Comparison of ENCODE assay signal across 2 cellular contexts in the genomic region with DNA sequence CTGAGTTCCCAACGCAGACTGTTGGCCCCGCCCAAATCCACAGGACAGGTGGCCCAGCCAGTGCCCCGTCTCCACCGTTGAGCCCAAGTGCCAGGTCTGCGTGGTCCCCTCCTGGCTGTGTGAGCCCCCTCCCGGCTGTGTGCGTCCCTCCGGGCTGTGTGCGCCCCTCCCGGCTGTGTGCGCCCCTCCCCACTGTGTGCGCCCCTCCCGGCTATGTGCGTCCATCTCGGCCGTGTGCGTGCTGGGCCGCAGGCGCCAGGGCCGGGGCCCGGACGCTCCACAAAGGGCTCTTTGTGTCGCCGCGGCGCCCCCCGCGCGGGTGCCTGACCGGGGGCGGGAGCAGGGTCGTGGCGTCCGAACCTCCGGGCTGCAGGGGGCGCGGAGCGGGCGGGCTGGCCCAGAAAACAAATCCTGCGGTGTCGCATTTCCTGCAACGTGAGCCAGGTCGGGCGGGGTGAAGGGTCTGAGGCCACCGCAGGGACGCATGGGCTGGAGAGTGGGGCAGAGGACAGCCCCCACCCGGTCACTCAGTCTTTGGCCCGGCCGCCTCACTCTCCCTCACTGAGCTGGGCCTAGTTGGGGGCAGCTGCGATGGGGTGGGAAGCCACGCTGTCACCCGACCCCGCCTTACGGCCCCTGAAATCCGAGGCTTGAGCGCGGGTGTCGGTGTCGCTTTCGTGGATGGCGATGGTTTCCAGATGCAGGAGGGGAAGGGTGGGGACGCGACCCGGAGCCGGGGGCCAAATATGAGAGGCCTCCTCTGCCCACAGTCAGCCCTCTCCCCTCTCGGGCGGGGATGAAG.
TF ChIP-seq lines count a peak whose summit lies in the region.

No MANE protein-coding gene starts in this region.

TF ChIP-seq in HepG2, 621 proteins besides CTCF, POLR2A, EP300 and RAD21 (continues in another document):
- TF ChIP-seq DNMT3B (CRISPR knock-in tag; conservative IDR thresholded peaks at IDR 0.05): no peak
- TF ChIP-seq MXD4 (CRISPR knock-in tag; IDR thresholded peaks at IDR 0.05): no peak; the same call in 1 of the 2 replicates
- TF ChIP-seq ZNF605 (CRISPR knock-in tag; IDR thresholded peaks at IDR 0.05): peak; percentile 14; the same call in 1 of the 2 replicates
- TF ChIP-seq, protein P1, sequence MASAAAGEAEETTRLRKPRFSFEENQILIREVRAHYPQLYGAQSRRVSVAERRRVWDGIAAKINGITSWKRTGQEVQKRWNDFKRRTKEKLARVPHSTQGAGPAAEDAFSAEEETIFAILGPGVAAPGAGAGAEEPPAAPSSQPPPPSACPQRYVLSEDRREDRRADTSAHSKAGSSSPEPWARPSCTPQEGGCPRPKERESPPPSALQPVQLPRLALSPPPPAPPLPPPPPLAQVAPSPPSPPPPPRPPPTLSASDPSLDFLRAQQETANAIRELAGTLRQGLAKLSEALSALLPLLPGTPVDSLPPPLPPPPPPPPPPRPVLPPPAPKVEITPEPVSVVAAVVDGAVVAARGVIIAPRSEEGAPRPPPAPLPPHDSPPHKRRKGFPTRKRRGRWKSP (CRISPR knock-in tag; IDR thresholded peaks at IDR 0.05): peak; percentile 76; the same call in 1 of the 2 replicates
- no peak for TF ChIP-seq ZFYVE20 (CRISPR knock-in tag; IDR thresholded peaks at IDR 0.05; ENCODE audit: borderline replicate concordance, low read depth)
- peak; percentile 74; the same call in 1 of the 2 replicates for TF ChIP-seq IRX3 (CRISPR knock-in tag; IDR thresholded peaks at IDR 0.05; ENCODE audit: borderline replicate concordance, low read depth)
- TF ChIP-seq, protein P2, sequence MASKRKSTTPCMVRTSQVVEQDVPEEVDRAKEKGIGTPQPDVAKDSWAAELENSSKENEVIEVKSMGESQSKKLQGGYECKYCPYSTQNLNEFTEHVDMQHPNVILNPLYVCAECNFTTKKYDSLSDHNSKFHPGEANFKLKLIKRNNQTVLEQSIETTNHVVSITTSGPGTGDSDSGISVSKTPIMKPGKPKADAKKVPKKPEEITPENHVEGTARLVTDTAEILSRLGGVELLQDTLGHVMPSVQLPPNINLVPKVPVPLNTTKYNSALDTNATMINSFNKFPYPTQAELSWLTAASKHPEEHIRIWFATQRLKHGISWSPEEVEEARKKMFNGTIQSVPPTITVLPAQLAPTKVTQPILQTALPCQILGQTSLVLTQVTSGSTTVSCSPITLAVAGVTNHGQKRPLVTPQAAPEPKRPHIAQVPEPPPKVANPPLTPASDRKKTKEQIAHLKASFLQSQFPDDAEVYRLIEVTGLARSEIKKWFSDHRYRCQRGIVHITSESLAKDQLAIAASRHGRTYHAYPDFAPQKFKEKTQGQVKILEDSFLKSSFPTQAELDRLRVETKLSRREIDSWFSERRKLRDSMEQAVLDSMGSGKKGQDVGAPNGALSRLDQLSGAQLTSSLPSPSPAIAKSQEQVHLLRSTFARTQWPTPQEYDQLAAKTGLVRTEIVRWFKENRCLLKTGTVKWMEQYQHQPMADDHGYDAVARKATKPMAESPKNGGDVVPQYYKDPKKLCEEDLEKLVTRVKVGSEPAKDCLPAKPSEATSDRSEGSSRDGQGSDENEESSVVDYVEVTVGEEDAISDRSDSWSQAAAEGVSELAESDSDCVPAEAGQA (IDR thresholded peaks at IDR 0.05; ENCODE audit: low read depth): no peak
- TF ChIP-seq, protein P2 (CRISPR knock-in tag; IDR thresholded peaks at IDR 0.05; ENCODE audit: borderline replicate concordance): peak; percentile 57; the same call in 1 of the 2 replicates
- TF ChIP-seq ZNF83 (CRISPR knock-in tag; IDR thresholded peaks at IDR 0.05; ENCODE audit: borderline replicate concordance): no peak
- TF ChIP-seq, protein P3, sequence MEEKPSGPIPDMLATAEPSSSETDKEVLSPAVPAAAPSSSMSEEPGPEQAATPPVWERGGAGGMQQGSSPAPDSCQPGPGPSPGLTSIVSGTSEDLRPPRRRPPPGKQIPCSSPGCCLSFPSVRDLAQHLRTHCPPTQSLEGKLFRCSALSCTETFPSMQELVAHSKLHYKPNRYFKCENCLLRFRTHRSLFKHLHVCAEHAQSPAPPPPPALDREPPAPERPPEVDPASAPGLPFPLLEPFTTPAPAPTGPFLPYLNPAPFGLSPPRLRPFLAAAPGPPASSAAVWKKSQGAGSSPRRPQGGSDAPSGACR (CRISPR knock-in tag; IDR thresholded peaks at IDR 0.05): peak; percentile 14; the same call in 1 of the 2 replicates
- peak; percentile 56 for TF ChIP-seq ZNF143 (CRISPR knock-in tag; IDR thresholded peaks at IDR 0.05)
- TF ChIP-seq ZNF546 (CRISPR knock-in tag; conservative IDR thresholded peaks at IDR 0.05): peak; percentile 74; the same call in 1 of the 2 replicates
- no peak for TF ChIP-seq NFIB (CRISPR knock-in tag; IDR thresholded peaks at IDR 0.05; ENCODE audit: borderline replicate concordance)
- TF ChIP-seq ZMYM4 (CRISPR knock-in tag; IDR thresholded peaks at IDR 0.05): peak; percentile 42
- no peak for TF ChIP-seq RAD51 (IDR thresholded peaks at IDR 0.05; ENCODE audit: borderline replicate concordance)
- 0 out of 2 replicates have a peak, but pooled peaks have one; percentile 70 for TF ChIP-seq FOXC1 (CRISPR knock-in tag; IDR thresholded peaks at IDR 0.05; ENCODE audit: borderline replicate concordance)
- TF ChIP-seq ZNF335 (CRISPR knock-in tag; IDR thresholded peaks at IDR 0.05): peak; percentile 50

TF ChIP-seq in SK-N-SH treated with all-trans-retinoic acid at 6 μM for 48 hours, 23 proteins besides CTCF, POLR2A, EP300 and RAD21:
- TF ChIP-seq ZFP30 (CRISPR knock-in tag; IDR thresholded peaks at IDR 0.05) (no peak), ZNF8 (CRISPR knock-in tag; IDR thresholded peaks at IDR 0.05) (no peak), BACH2 (CRISPR knock-in tag; IDR thresholded peaks at IDR 0.05; ENCODE audit: borderline replicate concordance) (no peak), ARNTL (CRISPR knock-in tag; IDR thresholded peaks at IDR 0.05; ENCODE audit: borderline replicate concordance, low read depth) (no peak), ZNF70 (CRISPR knock-in tag; IDR thresholded peaks at IDR 0.05) (no peak), OSR1 (CRISPR knock-in tag; IDR thresholded peaks at IDR 0.05) (no peak)
- TF ChIP-seq, protein P4, sequence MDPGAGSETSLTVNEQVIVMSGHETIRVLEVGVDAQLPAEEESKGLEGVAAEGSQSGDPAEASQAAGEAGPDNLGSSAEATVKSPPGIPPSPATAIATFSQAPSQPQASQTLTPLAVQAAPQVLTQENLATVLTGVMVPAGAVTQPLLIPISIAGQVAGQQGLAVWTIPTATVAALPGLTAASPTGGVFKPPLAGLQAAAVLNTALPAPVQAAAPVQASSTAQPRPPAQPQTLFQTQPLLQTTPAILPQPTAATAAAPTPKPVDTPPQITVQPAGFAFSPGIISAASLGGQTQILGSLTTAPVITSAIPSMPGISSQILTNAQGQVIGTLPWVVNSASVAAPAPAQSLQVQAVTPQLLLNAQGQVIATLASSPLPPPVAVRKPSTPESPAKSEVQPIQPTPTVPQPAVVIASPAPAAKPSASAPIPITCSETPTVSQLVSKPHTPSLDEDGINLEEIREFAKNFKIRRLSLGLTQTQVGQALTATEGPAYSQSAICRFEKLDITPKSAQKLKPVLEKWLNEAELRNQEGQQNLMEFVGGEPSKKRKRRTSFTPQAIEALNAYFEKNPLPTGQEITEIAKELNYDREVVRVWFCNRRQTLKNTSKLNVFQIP (CRISPR knock-in tag; IDR thresholded peaks at IDR 0.05; ENCODE audit: borderline replicate concordance, low read depth): no peak
- TF ChIP-seq, protein P5, sequence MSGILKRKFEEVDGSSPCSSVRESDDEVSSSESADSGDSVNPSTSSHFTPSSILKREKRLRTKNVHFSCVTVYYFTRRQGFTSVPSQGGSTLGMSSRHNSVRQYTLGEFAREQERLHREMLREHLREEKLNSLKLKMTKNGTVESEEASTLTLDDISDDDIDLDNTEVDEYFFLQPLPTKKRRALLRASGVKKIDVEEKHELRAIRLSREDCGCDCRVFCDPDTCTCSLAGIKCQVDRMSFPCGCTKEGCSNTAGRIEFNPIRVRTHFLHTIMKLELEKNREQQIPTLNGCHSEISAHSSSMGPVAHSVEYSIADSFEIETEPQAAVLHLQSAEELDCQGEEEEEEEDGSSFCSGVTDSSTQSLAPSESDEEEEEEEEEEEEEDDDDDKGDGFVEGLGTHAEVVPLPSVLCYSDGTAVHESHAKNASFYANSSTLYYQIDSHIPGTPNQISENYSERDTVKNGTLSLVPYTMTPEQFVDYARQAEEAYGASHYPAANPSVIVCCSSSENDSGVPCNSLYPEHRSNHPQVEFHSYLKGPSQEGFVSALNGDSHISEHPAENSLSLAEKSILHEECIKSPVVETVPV (CRISPR knock-in tag; IDR thresholded peaks at IDR 0.05): no peak
